Comparison of ENCODE assay signal across 10 cellular contexts in the genomic region with DNA sequence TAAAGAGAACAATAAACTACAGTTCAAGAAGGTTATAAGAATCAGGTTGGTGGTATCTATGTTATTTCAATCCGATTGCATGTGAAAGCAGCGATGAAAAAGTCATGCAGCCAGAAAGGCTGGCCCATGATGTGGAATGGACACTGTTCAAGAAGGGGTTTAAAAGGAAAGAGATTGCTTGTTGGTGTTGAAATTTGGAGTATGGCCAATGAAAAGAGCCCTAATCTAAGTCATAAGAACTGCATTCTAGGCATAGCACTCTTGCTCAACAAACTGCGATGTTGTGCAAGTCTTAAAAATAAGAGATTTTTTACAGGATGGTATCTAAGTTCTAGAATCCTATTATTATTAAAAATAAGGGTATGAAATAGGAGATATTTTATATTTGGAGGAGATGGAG.
DNase-seq lines count a peak whose midpoint lies in the region; ATAC-seq, FAIRE-seq and TF ChIP-seq lines count a peak whose summit lies in the region.
"Had no signal": no experiment of that assay in that cellular context is flagged by ENCODE, and none has a peak within 500 bp of the region (broad histone marks: within the 10 kb centered on the region; RNA-seq: fewer than 3 reads in every experiment).

No MANE protein-coding gene starts in this region.

- H3K9me3 ChIP-seq in adipocyte (ENCODE audit: control insufficient read depth, low read length): no peaks in the 10 kb centered on the region
- no peaks in the 10 kb centered on the region for H3K9me3 ChIP-seq in heart right ventricle
- H3K9me3 ChIP-seq in skeletal muscle tissue (ENCODE audit: control insufficient read depth in 3 of 3, low read length in 3 of 3): no peaks in the 10 kb centered on the region

- peak overlapping the region in 8 of 10 donors; percentile 5 to 78 (median 55) for H3K27ac ChIP-seq in heart right ventricle
- peak overlapping the region; percentile 3 for H3K27ac ChIP-seq in skeletal muscle tissue (ENCODE audit: low read depth, low read length)
- H3K27ac ChIP-seq: SK-N-MC had no signal

- ATAC-seq in heart right ventricle: peak; percentile 51 to 88 (median 72)
- no peak for ATAC-seq in HG03571 (IDR thresholded peaks at IDR 0.05; ENCODE audit: unreplicated experiment)
- ATAC-seq in HG02588 (IDR thresholded peaks at IDR 0.05; ENCODE audit: unreplicated experiment): no peak
- no peak for ATAC-seq in GM21723 (IDR thresholded peaks at IDR 0.05; ENCODE audit: unreplicated experiment)
- ATAC-seq: activated T-cell treated with anti-CD3 and anti-CD28 coated beads, Interleukin-2, amount 50 U/mL, for 4 hours had no signal

- TF ChIP-seq POLR2A in H54 (IDR thresholded peaks at IDR 0.05; ENCODE audit: low read depth, low read length): no peak

- H3K27me3 ChIP-seq in adipocyte (replicated peaks; ENCODE audit: control insufficient read depth, insufficient read depth, low read length): no peaks in the 10 kb centered on the region
- no peaks in the 10 kb centered on the region for H3K27me3 ChIP-seq in heart right ventricle
- no peaks in the 10 kb centered on the region for H3K27me3 ChIP-seq in skeletal muscle tissue (ENCODE audit: control insufficient read depth in 3 of 3, insufficient read depth in 3 of 3, low read length in 3 of 3)

- TF ChIP-seq CTCF in heart right ventricle (IDR thresholded peaks at IDR 0.05): no peak

- intact Hi-C loops in heart right ventricle (cut with DNase I): no loop called here

- in situ Hi-C loops in G401 (cut with HindIII; ENCODE audit: low sequenced_read_pairs): no loop called here

- FAIRE-seq in H54 (lab: Jason Lieb, UNC): peak; percentile 43

- H3K36me3 ChIP-seq in adipocyte (ENCODE audit: control insufficient read depth, insufficient read depth, low read length, severe bottlenecking) (peaks cover 22% of the 10 kb centered on the region), heart right ventricle (no peaks in the 10 kb centered on the region), skeletal muscle tissue (ENCODE audit: control insufficient read depth in 3 of 3, insufficient read depth in 3 of 3, low read length in 3 of 3) (no peaks in the 10 kb centered on the region)

- 48 to 52% methylated on average over 3 of the region's 3 CpGs for WGBS in heart right ventricle, 2 donors

- H3K4me1 ChIP-seq in adipocyte (ENCODE audit: control insufficient read depth, insufficient read depth, low read length) (peaks cover 45% of the 10 kb centered on the region), heart right ventricle (peaks cover 5 to 15% (median 12%) of the 10 kb centered on the region in 9 donors), skeletal muscle tissue (ENCODE audit: control insufficient read depth in 3 of 3, insufficient read depth in 3 of 3, low read length in 3 of 3) (no peaks in the 10 kb centered on the region)

- DNase-seq in H54 (ENCODE audit: insufficient read length, low spot score): no peak
- DNase-seq in adipocyte (ENCODE audit: low read depth): peak; percentile 97
- DNase-seq in heart right ventricle: no peak
- DNase-seq in G401 (ENCODE audit: low spot score): no peak
- DNase-seq: activated T-cell treated with anti-CD3 and anti-CD28 coated beads, Interleukin-2, amount 50 U/mL, for 4 hours had no signal

- H3K4me3 ChIP-seq in adipocyte (ENCODE audit: low read length) (peak overlapping the region; percentile 39), heart right ventricle (no peak overlapping the region), skeletal muscle tissue (ENCODE audit: low read length in 3 of 3) (no peak overlapping the region)
- H3K4me3 ChIP-seq: SK-N-MC had no signal

- H3K9ac ChIP-seq in adipocyte (ENCODE audit: low read length) (peak overlapping the region; percentile 67), skeletal muscle tissue (ENCODE audit: low read depth in 1 of 3, low read length in 3 of 3) (no peak overlapping the region)

Comparison
In these comparisons a context has a peak if more than half of its experiments do, and no peak if none do; other contexts are left out.
1. ATAC-seq: peak in heart right ventricle (8 of 8); none in HG03571 (single experiment), HG02588 (single experiment) and GM21723 (single experiment).